Comparison of ENCODE assay signal across 13 cellular contexts in the genomic region with DNA sequence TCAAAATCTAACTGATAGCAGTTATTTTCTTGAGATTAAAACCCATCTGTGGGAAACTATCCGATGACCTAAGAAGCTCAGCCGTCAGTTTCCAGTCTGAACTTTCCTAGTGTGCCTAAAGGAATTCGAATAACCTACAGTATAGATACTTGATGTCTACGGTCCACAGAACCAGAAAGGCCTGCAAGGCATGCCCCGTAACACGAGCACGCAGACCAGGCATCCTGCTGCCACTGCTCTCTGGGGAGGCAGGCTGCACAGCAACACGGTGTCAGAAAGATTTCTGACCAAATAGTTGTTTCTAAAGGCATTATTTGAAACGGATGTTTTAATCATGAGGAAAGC. TPM values are rescaled to one million over a fixed set of nuclear protein-coding genes. Genes with fewer than 3 reads are reported as not detected.
DNase-seq lines count a peak whose midpoint lies in the region; ATAC-seq and TF ChIP-seq lines count a peak whose summit lies in the region.
"Had no signal": no experiment of that assay in that cellular context is flagged by ENCODE, and none has a peak within 500 bp of the region (broad histone marks: within the 10 kb centered on the region; RNA-seq: fewer than 3 reads in every experiment).

No MANE protein-coding gene starts in this region.

- peaks cover 19% of the 10 kb centered on the region; the same call in 1 of the 2 replicates for H4K20me1 ChIP-seq in GM23248 (ENCODE audit: insufficient read depth)

- ATAC-seq in GM19324 (IDR thresholded peaks at IDR 0.05; ENCODE audit: low FRiP score, unreplicated experiment): no peak
- ATAC-seq: naive thymus-derived CD8-positive, alpha-beta T cell had no signal

- DNase-seq in AG10803 (ENCODE audit: low read depth) (peak; percentile 35), GM23248 (peak; percentile 60), GOT3 (lab: John Stamatoyannopoulos, UW) (no peak), DMS153 (lab: John Stamatoyannopoulos, UW) (no peak), NCI-H1436 treated with DMSO at 0.1 percent for 48 hours (lab: John Stamatoyannopoulos, UW) (no peak)
- no peak for DNase-seq in activated T-helper 2 cell treated with anti-CD3 and anti-CD28 coated beads, Interferon-gamma antibody, Interleukin-2, Interleukin-4, amounts not matched to agents 10 μg/mL and 5 μg/mL and 100 μg/mL, durations not matched to agents 14 hours and 24 hours and 36 hours (ENCODE audit: low spot score)
- DNase-seq: Caco-2; effector CD8-positive, alpha-beta T cell; naive thymus-derived CD8-positive, alpha-beta T cell; NCI-H1694 treated with DMSO at 0.1 percent for 48 hours had no signal

- H3K36me3 ChIP-seq in GM23248 (ENCODE audit: low read depth) (peaks cover 29% of the 10 kb centered on the region), mesodermal cell (ENCODE audit: control insufficient read depth, insufficient read depth, low read length) (peaks cover 85% of the 10 kb centered on the region)

- no peaks in the 10 kb centered on the region for H3K9me2 ChIP-seq in GM23248 (ENCODE audit: insufficient read depth)

- in situ Hi-C loops in GM23248 (cut with MboI): no loop called here

- H3K9me3 ChIP-seq in GM23248 (ENCODE audit: low read depth) (no peaks in the 10 kb centered on the region), mesodermal cell (ENCODE audit: control insufficient read depth, low read length) (no peaks in the 10 kb centered on the region)
- H3K9me3 ChIP-seq: Caco-2 had no signal

- intact Hi-C loops in activated T-helper 2 cell treated with anti-CD3 and anti-CD28 coated beads, Interferon-gamma antibody, Interleukin-2, Interleukin-4, amounts not matched to agents 10 μg/mL and 5 μg/mL and 100 μg/mL, durations not matched to agents 14 hours and 24 hours and 36 hours (cut with micrococcal nuclease): loop anchor here (5.0 kb wide), 1 partner anchor 60 kb away; no protein-coding TSS in a partner anchor

- no peak overlapping the region for H3K4me3 Mint-ChIP-seq in activated T-helper 2 cell treated with anti-CD3 and anti-CD28 coated beads, Interferon-gamma antibody, Interleukin-2, Interleukin-4, amounts not matched to agents 10 μg/mL and 5 μg/mL and 100 μg/mL, durations not matched to agents 14 hours and 24 hours and 36 hours (ENCODE audit: low read depth)
- H3K4me3 Mint-ChIP-seq: naive thymus-derived CD8-positive, alpha-beta T cell had no signal

- 18 to 19% methylated on average over 9 of the region's 9 CpGs for WGBS in GM23248 (ENCODE audit: low coverage in 1 of 2, low lambda C conversion rate in 2 of 2, missing lambda C conversion rate in 2 of 2), 2 experiments
- 86 to 90% methylated on average over 8 of the region's 9 CpGs for WGBS in mesodermal cell (ENCODE audit: insufficient coverage in 2 of 2), 2 experiments

- peaks cover 53% of the 10 kb centered on the region for H3F3A ChIP-seq in GM23248 (ENCODE audit: insufficient read depth)

- H3K9ac ChIP-seq in GM23248: peak overlapping the region; percentile 51
- H3K9ac ChIP-seq: KMS-11 had no signal

- no peak overlapping the region for H3K4me3 ChIP-seq in AG10803 (ENCODE audit: low read length)
- no peak overlapping the region for H3K4me3 ChIP-seq in GM23248
- no peak overlapping the region for H3K4me3 ChIP-seq in mesodermal cell (ENCODE audit: extremely low read depth, insufficient read depth, low read length, poor library complexity, severe bottlenecking)

- no peak for TF ChIP-seq CTCF in AG10803 (conservative IDR thresholded peaks at IDR 0.05; ENCODE audit: low read length)

- H3K9me3 Mint-ChIP-seq in activated T-helper 2 cell treated with anti-CD3 and anti-CD28 coated beads, Interferon-gamma antibody, Interleukin-2, Interleukin-4, amounts not matched to agents 10 μg/mL and 5 μg/mL and 100 μg/mL, durations not matched to agents 14 hours and 24 hours and 36 hours: no peaks in the 10 kb centered on the region
- H3K9me3 Mint-ChIP-seq: naive thymus-derived CD8-positive, alpha-beta T cell had no signal

- peak overlapping the region; percentile 19 for H3K27ac Mint-ChIP-seq in activated T-helper 2 cell treated with anti-CD3 and anti-CD28 coated beads, Interferon-gamma antibody, Interleukin-2, Interleukin-4, amounts not matched to agents 10 μg/mL and 5 μg/mL and 100 μg/mL, durations not matched to agents 14 hours and 24 hours and 36 hours

- H3K27me3 Mint-ChIP-seq in activated T-helper 2 cell treated with anti-CD3 and anti-CD28 coated beads, Interferon-gamma antibody, Interleukin-2, Interleukin-4, amounts not matched to agents 10 μg/mL and 5 μg/mL and 100 μg/mL, durations not matched to agents 14 hours and 24 hours and 36 hours (ENCODE audit: low read depth): no peaks in the 10 kb centered on the region
- H3K27me3 Mint-ChIP-seq: naive thymus-derived CD8-positive, alpha-beta T cell had no signal

- peaks cover 23% of the 10 kb centered on the region for H3K4me1 ChIP-seq in GM23248 (ENCODE audit: insufficient read depth)
- H3K4me1 ChIP-seq in mesodermal cell (ENCODE audit: control insufficient read depth, insufficient read depth, low read length, poor library complexity, severe bottlenecking): peaks cover 11% of the 10 kb centered on the region
- H3K4me1 ChIP-seq: Caco-2 had no signal

- no peak overlapping the region for H2AFZ ChIP-seq in GM23248

- no peaks in the 10 kb centered on the region for H3K27me3 ChIP-seq in GM23248 (replicated peaks; ENCODE audit: insufficient read depth)

- H3K79me2 ChIP-seq in GM23248 (ENCODE audit: insufficient read depth): peaks cover 100% of the 10 kb centered on the region

- H3K36me3 Mint-ChIP-seq in activated T-helper 2 cell treated with anti-CD3 and anti-CD28 coated beads, Interferon-gamma antibody, Interleukin-2, Interleukin-4, amounts not matched to agents 10 μg/mL and 5 μg/mL and 100 μg/mL, durations not matched to agents 14 hours and 24 hours and 36 hours (ENCODE audit: low read depth): peaks cover 40% of the 10 kb centered on the region

- H3K4me1 Mint-ChIP-seq in activated T-helper 2 cell treated with anti-CD3 and anti-CD28 coated beads, Interferon-gamma antibody, Interleukin-2, Interleukin-4, amounts not matched to agents 10 μg/mL and 5 μg/mL and 100 μg/mL, durations not matched to agents 14 hours and 24 hours and 36 hours (ENCODE audit: low read depth): peaks cover 32% of the 10 kb centered on the region

- peak overlapping the region; percentile 30 for H3K4me2 ChIP-seq in GM23248 (ENCODE audit: unreplicated experiment)
- H3K4me2 ChIP-seq: KMS-11 had no signal

- H3K27ac ChIP-seq in GM23248: peak overlapping the region; percentile 80
- peak overlapping the region; percentile 59 for H3K27ac ChIP-seq in mesodermal cell (ENCODE audit: low read depth, low read length, severe bottlenecking)
- H3K27ac ChIP-seq: KMS-11 had no signal

RNA-seq across cellular contexts. Expression of gene NADK, which starts 48.8 kb away (rescaled TPM):
- 43.0 and 45.4 TPM in 2 replicates for total RNA-seq in GM23248 (2014; rRNA removed; shearing (Covaris generic))
- polyA plus RNA-seq in GM23248 (2016; fragmentation: Nextera tagmentation; extraction: Ambion mirVana): 43.1 and 43.9 TPM in 2 replicates
- total RNA-seq in activated T-helper 2 cell treated with anti-CD3 and anti-CD28 coated beads, Interferon-gamma antibody, Interleukin-2, Interleukin-4, amounts not matched to agents 10 μg/mL and 5 μg/mL and 100 μg/mL, durations not matched to agents 14 hours and 24 hours and 36 hours: 81.8 and 84.5 TPM in 2 replicates
- 49.1 TPM for polyA plus RNA-seq in mesodermal cell (2013, experiment 1 of 2)
- 43.9 TPM for polyA plus RNA-seq in mesodermal cell (2013, experiment 2 of 2)

Comparison
In these comparisons a context has a peak if more than half of its experiments do, and no peak if none do; other contexts are left out.
1. DNase-seq: peak in AG10803 (single experiment) and GM23248 (single experiment); none in activated T-helper 2 cell treated with anti-CD3 and anti-CD28 coated beads, Interferon-gamma antibody, Interleukin-2, Interleukin-4, amounts not matched to agents 10 μg/mL and 5 μg/mL and 100 μg/mL, durations not matched to agents 14 hours and 24 hours and 36 hours (single experiment), GOT3 (single experiment), DMS153 (single experiment) and NCI-H1436 treated with DMSO at 0.1 percent for 48 hours (single experiment).